8 cellular contexts compared by ENCODE assay signal in genomic region chr3:184134746-184135148, GRCh38. TPM values are rescaled to one million over a fixed set of nuclear protein-coding genes. Genes with fewer than 3 reads are reported as not detected.
DNase-seq lines count a peak whose midpoint lies in the region; ATAC-seq lines count a peak whose summit lies in the region.

No MANE protein-coding gene starts in this region.

- no peaks in the 10 kb centered on the region for H3K9me3 Mint-ChIP-seq in naive thymus-derived CD4-positive, alpha-beta T cell

- intact Hi-C loops in naive thymus-derived CD4-positive, alpha-beta T cell (cut with micrococcal nuclease): loop anchor here (1.0 to 10.0 kb wide), 18 partner anchors 11 to 1035 kb away; partner anchors contain the start of genes ABCC5 (in 2 of the 2), ABCF3 (in 2 of the 2), AP2M1 (in 2 of the 2) and DVL3 (in 2 of the 2)

- H3K4me3 Mint-ChIP-seq in naive thymus-derived CD4-positive, alpha-beta T cell: peak overlapping the region; percentile 96 to 100 (median 98)

- H3K9me3 ChIP-seq in ectodermal cell (ENCODE audit: control insufficient read depth, low read length): no peaks in the 10 kb centered on the region
- H3K9me3 ChIP-seq in naive thymus-derived CD4-positive, alpha-beta T cell (ENCODE audit: control insufficient read depth in 2 of 3, low read length in 3 of 3): no peaks in the 10 kb centered on the region

- H3K4me3 ChIP-seq in ectodermal cell (ENCODE audit: insufficient read depth, low read depth, low read length): peak overlapping the region; percentile 72
- peak overlapping the region; percentile 83 for H3K4me3 ChIP-seq in naive thymus-derived CD4-positive, alpha-beta T cell (ENCODE audit: low read length)

- H3K36me3 ChIP-seq in ectodermal cell (ENCODE audit: control insufficient read depth, insufficient read depth, low read length): no peaks in the 10 kb centered on the region
- peaks cover 0 to 19% (median 0%) of the 10 kb centered on the region in 3 experiments for H3K36me3 ChIP-seq in naive thymus-derived CD4-positive, alpha-beta T cell (ENCODE audit: control insufficient read depth in 2 of 3, insufficient read depth in 3 of 3, low read length in 3 of 3)

- no peaks in the 10 kb centered on the region for H3K4me1 ChIP-seq in ectodermal cell (ENCODE audit: control insufficient read depth, insufficient read depth, low read length)
- peaks cover 4 to 10% of the 10 kb centered on the region in 2 donors for H3K4me1 ChIP-seq in naive thymus-derived CD4-positive, alpha-beta T cell (ENCODE audit: control insufficient read depth in 2 of 2, insufficient read depth in 2 of 2, low read length in 2 of 2)

- peaks cover 29 to 40% (median 38%) of the 10 kb centered on the region in 7 donors for H3K4me1 Mint-ChIP-seq in naive thymus-derived CD4-positive, alpha-beta T cell

- 0 to 1% methylated on average over 21 of the region's 21 CpGs for WGBS in ectodermal cell, 2 experiments

- POLR2A ChIA-PET in naive thymus-derived CD4-positive, alpha-beta T cell (lab: Charles Lee): interaction anchor here (0.8 to 2.2 kb wide), 13 partner anchors 10 to 227 kb away, joined by 3 to 12 read pairs (median 3); partner anchors contain the start of genes ABCC5, CLCN2, DVL3 and EEF1AKMT4

- peaks cover 0 to 3% (median 0%) of the 10 kb centered on the region in 5 donors for H3K36me3 Mint-ChIP-seq in naive thymus-derived CD4-positive, alpha-beta T cell

- H3K27me3 ChIP-seq in ectodermal cell (ENCODE audit: control insufficient read depth, insufficient read depth, low read length, poor library complexity, severe bottlenecking): peaks cover 3% of the 10 kb centered on the region
- H3K27me3 ChIP-seq in naive thymus-derived CD4-positive, alpha-beta T cell (ENCODE audit: control insufficient read depth in 2 of 2, insufficient read depth in 2 of 2, low read length in 2 of 2): no peaks in the 10 kb centered on the region

- peak; percentile 9 for ATAC-seq in GM21526 (IDR thresholded peaks at IDR 0.05; ENCODE audit: low FRiP score, unreplicated experiment)
- ATAC-seq in naive thymus-derived CD4-positive, alpha-beta T cell: peak; percentile 28

- peaks cover 0 to 10% (median 0%) of the 10 kb centered on the region in 5 donors for H3K27me3 Mint-ChIP-seq in naive thymus-derived CD4-positive, alpha-beta T cell

- H3K27ac ChIP-seq in ectodermal cell (ENCODE audit: insufficient read depth, low read depth, low read length, poor library complexity, severe bottlenecking): no peak overlapping the region
- H3K27ac ChIP-seq in naive thymus-derived CD4-positive, alpha-beta T cell (ENCODE audit: low read depth, low read length): peak overlapping the region; percentile 86

- H3K27ac Mint-ChIP-seq in naive thymus-derived CD4-positive, alpha-beta T cell: peak overlapping the region; percentile 92 to 98 (median 97)

- CTCF ChIA-PET in naive thymus-derived CD4-positive, alpha-beta T cell (lab: Charles Lee): interaction anchor here (0.8 to 2.0 kb wide), 3 partner anchors 10 to 117 kb away, joined by 4 to 5 read pairs (median 5); partner anchors contain the start of gene ABCC5

- DNase-seq in Ammon's horn (ENCODE audit: low spot score): peak; percentile 42
- DNase-seq in NAMALWA (ENCODE audit: low spot score): peak; percentile 53
- no peak for DNase-seq in naive thymus-derived CD4-positive, alpha-beta T cell
- DNase-seq in putamen (ENCODE audit: low spot score): no peak
- no peak for DNase-seq in 8988T
- DNase-seq in COLO668 (lab: John Stamatoyannopoulos, UW; ENCODE audit: unreplicated experiment): no peak

RNA-seq across cellular contexts. Expression of gene EIF2B5, which starts 0.4 kb away (rescaled TPM):
- polyA plus RNA-seq in ectodermal cell (2013, experiment 1 of 4): 44.3 TPM
- 42.1 TPM for polyA plus RNA-seq in ectodermal cell (2013, experiment 2 of 4)
- 31.9 TPM for polyA plus RNA-seq in ectodermal cell (2013, experiment 3 of 4)
- polyA plus RNA-seq in ectodermal cell (2013, experiment 4 of 4): 37.9 TPM
- 10 to 100 TPM; 47.2 to 87.2 (median 67.7) TPM for total RNA-seq in naive thymus-derived CD4-positive, alpha-beta T cell
- polyA plus RNA-seq in naive thymus-derived CD4-positive, alpha-beta T cell: 10 to 100 TPM; 59.7 to 74.8 TPM

RNA-seq across cellular contexts. Expression of gene DVL3, which starts 20.4 kb away (rescaled TPM):
- polyA plus RNA-seq in ectodermal cell (2013, experiment 1 of 4): 62.2 TPM
- polyA plus RNA-seq in ectodermal cell (2013, experiment 2 of 4): 65.2 TPM
- polyA plus RNA-seq in ectodermal cell (2013, experiment 3 of 4): 52.0 TPM
- 56.7 TPM for polyA plus RNA-seq in ectodermal cell (2013, experiment 4 of 4)
- 10 to 100 TPM; 32.0 to 45.3 (median 39.4) TPM for total RNA-seq in naive thymus-derived CD4-positive, alpha-beta T cell
- polyA plus RNA-seq in naive thymus-derived CD4-positive, alpha-beta T cell: 1 to 10 TPM; 3.1 to 7.7 TPM

RNA-seq across cellular contexts. Expression of gene HTR3E, which starts 37.9 kb away (rescaled TPM):
- not detected for polyA plus RNA-seq in ectodermal cell (2013, experiment 1 of 4)
- not detected for polyA plus RNA-seq in ectodermal cell (2013, experiment 2 of 4)
- not detected for polyA plus RNA-seq in ectodermal cell (2013, experiment 3 of 4)
- polyA plus RNA-seq in ectodermal cell (2013, experiment 4 of 4): not detected
- not detected for total RNA-seq in naive thymus-derived CD4-positive, alpha-beta T cell
- not detected for polyA plus RNA-seq in naive thymus-derived CD4-positive, alpha-beta T cell

RNA-seq across cellular contexts. Expression of gene AP2M1, which starts 39.9 kb away (rescaled TPM):
- polyA plus RNA-seq in ectodermal cell (2013, experiment 1 of 4): 556 TPM
- 518 TPM for polyA plus RNA-seq in ectodermal cell (2013, experiment 2 of 4)
- 427 TPM for polyA plus RNA-seq in ectodermal cell (2013, experiment 3 of 4)
- polyA plus RNA-seq in ectodermal cell (2013, experiment 4 of 4): 459 TPM
- 100 to 1,000 TPM; 111 to 217 (median 185) TPM for total RNA-seq in naive thymus-derived CD4-positive, alpha-beta T cell
- polyA plus RNA-seq in naive thymus-derived CD4-positive, alpha-beta T cell: 100 to 1,000 TPM; 217 to 261 TPM

RNA-seq across cellular contexts. Expression of gene ABCF3, which starts 51.3 kb away (rescaled TPM):
- polyA plus RNA-seq in ectodermal cell (2013, experiment 1 of 4): 42.0 TPM
- 49.4 TPM for polyA plus RNA-seq in ectodermal cell (2013, experiment 2 of 4)
- polyA plus RNA-seq in ectodermal cell (2013, experiment 3 of 4): 32.4 TPM
- polyA plus RNA-seq in ectodermal cell (2013, experiment 4 of 4): 34.7 TPM
- total RNA-seq in naive thymus-derived CD4-positive, alpha-beta T cell: 100 to 1,000 TPM in 4 of 5 experiments, 10 to 100 TPM in 1; 79.3 to 153 (median 117) TPM
- 10 to 100 TPM; 47.0 to 73.5 TPM for polyA plus RNA-seq in naive thymus-derived CD4-positive, alpha-beta T cell

Comparison
In these comparisons a context has a peak if more than half of its experiments do, and no peak if none do; other contexts are left out.
1. DNase-seq: peak in Ammon's horn (single experiment) and NAMALWA (single experiment); none in naive thymus-derived CD4-positive, alpha-beta T cell (0 of 9), putamen (single experiment), 8988T (single experiment) and COLO668 (single experiment).